ENCODE assay signal across 8 cellular contexts in genomic region chr11:46121724-46122477, GRCh38. TPM values are rescaled to one million over a fixed set of nuclear protein-coding genes. Genes with fewer than 3 reads are reported as not detected.
DNase-seq lines count a peak whose midpoint lies in the region; ATAC-seq and TF ChIP-seq lines count a peak whose summit lies in the region.

No MANE protein-coding gene starts in this region.

- H3K4me3 Mint-ChIP-seq in CD8-positive, alpha-beta memory T cell, result peak overlapping the region; percentile 85 to 98 (median 92)
- peak overlapping the region; percentile 81 for H3K4me3 Mint-ChIP-seq in activated CD8-positive, alpha-beta memory T cell treated with anti-CD3 and anti-CD28 coated beads, Interleukin-2, amount 10 ng/mL, durations not matched to agents 7 days and 5 days
- H3K4me3 Mint-ChIP-seq in endodermal cell, result peak overlapping the region; percentile 76

- peak overlapping the region; percentile 75 to 98 (median 92) for H3K27ac Mint-ChIP-seq in CD8-positive, alpha-beta memory T cell
- peak overlapping the region; percentile 93 for H3K27ac Mint-ChIP-seq in activated CD8-positive, alpha-beta memory T cell treated with anti-CD3 and anti-CD28 coated beads, Interleukin-2, amount 10 ng/mL, durations not matched to agents 7 days and 5 days
- H3K27ac Mint-ChIP-seq in endodermal cell, result peak overlapping the region; percentile 82

- POLR2A ChIA-PET in CD8-positive, alpha-beta memory T cell (lab: Charles Lee), result interaction anchor here (0.6 to 1.1 kb wide), 5 partner anchors 9 to 204 kb away, joined by 3 to 11 read pairs (median 4); partner anchors contain the start of gene PEX16

- H3K36me3 ChIP-seq in CD8-positive, alpha-beta memory T cell (ENCODE audit: insufficient read depth, low read length), result no peaks in the 10 kb centered on the region
- no peaks in the 10 kb centered on the region for H3K36me3 ChIP-seq in endodermal cell (ENCODE audit: control insufficient read depth, insufficient read depth, low read length)

- H3K27me3 ChIP-seq in CD8-positive, alpha-beta memory T cell (ENCODE audit: insufficient read depth, low read length, poor library complexity, severe bottlenecking), result no peaks in the 10 kb centered on the region
- H3K27me3 ChIP-seq in endodermal cell (ENCODE audit: control insufficient read depth, insufficient read depth, low read length, poor library complexity, severe bottlenecking), result no peaks in the 10 kb centered on the region

- 0% methylated on average over 7 to 74 of the region's 74 CpGs for WGBS in endodermal cell (ENCODE audit: insufficient coverage in 1 of 2, insufficient read length in 1 of 2), 2 experiments

- peak overlapping the region; percentile 75 for H3K9ac ChIP-seq in endodermal cell (ENCODE audit: extremely low read depth, low read length, poor library complexity, severe bottlenecking)

- H3K27me3 Mint-ChIP-seq in CD8-positive, alpha-beta memory T cell, result peaks cover 0 to 10% of the 10 kb centered on the region in 2 donors
- H3K27me3 Mint-ChIP-seq in activated CD8-positive, alpha-beta memory T cell treated with anti-CD3 and anti-CD28 coated beads, Interleukin-2, amount 10 ng/mL, durations not matched to agents 7 days and 5 days, result no peaks in the 10 kb centered on the region
- H3K27me3 Mint-ChIP-seq in endodermal cell (ENCODE audit: insufficient read depth), result no peaks in the 10 kb centered on the region

- no peaks in the 10 kb centered on the region for H3K9me3 ChIP-seq in CD8-positive, alpha-beta memory T cell (ENCODE audit: low read length)
- H3K9me3 ChIP-seq in endodermal cell (ENCODE audit: control insufficient read depth, low read length), result no peaks in the 10 kb centered on the region

- peaks cover 0 to 15% (median 0%) of the 10 kb centered on the region in 3 donors for H3K36me3 Mint-ChIP-seq in CD8-positive, alpha-beta memory T cell
- peaks cover 5% of the 10 kb centered on the region for H3K36me3 Mint-ChIP-seq in activated CD8-positive, alpha-beta memory T cell treated with anti-CD3 and anti-CD28 coated beads, Interleukin-2, amount 10 ng/mL, durations not matched to agents 7 days and 5 days
- peaks cover 4% of the 10 kb centered on the region for H3K36me3 Mint-ChIP-seq in endodermal cell (ENCODE audit: low read depth)

- peaks cover 34 to 38% (median 34%) of the 10 kb centered on the region in 3 donors for H3K4me1 Mint-ChIP-seq in CD8-positive, alpha-beta memory T cell
- peaks cover 39% of the 10 kb centered on the region for H3K4me1 Mint-ChIP-seq in activated CD8-positive, alpha-beta memory T cell treated with anti-CD3 and anti-CD28 coated beads, Interleukin-2, amount 10 ng/mL, durations not matched to agents 7 days and 5 days
- peaks cover 11% of the 10 kb centered on the region for H3K4me1 Mint-ChIP-seq in endodermal cell

- peak; percentile 35 for ATAC-seq in GM19467 (IDR thresholded peaks at IDR 0.05; ENCODE audit: unreplicated experiment)
- ATAC-seq in activated CD8-positive, alpha-beta memory T cell treated with anti-CD3 and anti-CD28 coated beads, Interleukin-2, amount 10 ng/mL, durations not matched to agents 7 days and 5 days, result peak; percentile 62

- CTCF ChIA-PET in CD8-positive, alpha-beta memory T cell (lab: Charles Lee), result no interaction called here
- CTCF ChIA-PET in activated CD8-positive, alpha-beta memory T cell treated with anti-CD3 and anti-CD28 coated beads, Interleukin-2, amount 10 ng/mL, durations not matched to agents 7 days and 5 days (lab: Charles Lee), result no interaction called here

- peak; percentile 61 to 83 (median 77) for DNase-seq in CD8-positive, alpha-beta memory T cell
- DNase-seq in HS-27A (ENCODE audit: low read depth), result peak; percentile 65
- peak; percentile 78 to 85 for DNase-seq in NOMO-1 (lab: John Stamatoyannopoulos, UW; ENCODE audit: unreplicated experiment in 2 of 2)
- DNase-seq in activated CD8-positive, alpha-beta memory T cell treated with anti-CD3 and anti-CD28 coated beads, Interleukin-2, amount 10 ng/mL, durations not matched to agents 7 days and 5 days, result peak; percentile 83
- DNase-seq in endodermal cell, result peak; percentile 89
- DNase-seq in midbrain (lab: John Stamatoyannopoulos, UW), result peak; percentile 81
- DNase-seq in stimulated activated CD8-positive, alpha-beta memory T cell treated with anti-CD3 and anti-CD28 coated beads, Interleukin-15, amount 100 ng/mL, for 48 hours (ENCODE audit: low read depth in 2 of 2), result peak; percentile 43 to 58

- H3K4me3 ChIP-seq in CD8-positive, alpha-beta memory T cell (ENCODE audit: low read length), result peak overlapping the region; percentile 52
- peak overlapping the region; percentile 95 for H3K4me3 ChIP-seq in endodermal cell (ENCODE audit: low read length)

- H3K4me1 ChIP-seq in CD8-positive, alpha-beta memory T cell (ENCODE audit: insufficient read depth, low read length), result peaks cover 21% of the 10 kb centered on the region
- no peaks in the 10 kb centered on the region for H3K4me1 ChIP-seq in endodermal cell (ENCODE audit: control insufficient read depth, insufficient read depth, low read length)

- peak overlapping the region; percentile 40 for H3K27ac ChIP-seq in CD8-positive, alpha-beta memory T cell (ENCODE audit: low read depth, low read length)
- H3K27ac ChIP-seq in endodermal cell (ENCODE audit: low read depth, low read length), result peak overlapping the region; percentile 96

- no peak for TF ChIP-seq CTCF in endodermal cell (conservative IDR thresholded peaks at IDR 0.05)

- no peaks in the 10 kb centered on the region for H3K9me3 Mint-ChIP-seq in CD8-positive, alpha-beta memory T cell
- no peaks in the 10 kb centered on the region for H3K9me3 Mint-ChIP-seq in activated CD8-positive, alpha-beta memory T cell treated with anti-CD3 and anti-CD28 coated beads, Interleukin-2, amount 10 ng/mL, durations not matched to agents 7 days and 5 days (ENCODE audit: low read depth)
- H3K9me3 Mint-ChIP-seq in endodermal cell, result no peaks in the 10 kb centered on the region

RNA-seq across cellular contexts. Expression of gene PHF21A, which starts 0.6 kb away (rescaled TPM):
- total RNA-seq in CD8-positive, alpha-beta memory T cell, result 10 to 100 TPM; 30.5 to 33.5 TPM
- polyA plus RNA-seq in CD8-positive, alpha-beta memory T cell, result 14.1 TPM
- total RNA-seq in activated CD8-positive, alpha-beta memory T cell treated with anti-CD3 and anti-CD28 coated beads, Interleukin-2, amount 10 ng/mL, durations not matched to agents 7 days and 5 days, result 10 to 100 TPM; 34.6 to 39.7 TPM
- total RNA-seq in endodermal cell, result 10 to 100 TPM; 47.2 to 53.9 TPM
- 46.3 TPM for polyA plus RNA-seq in endodermal cell (2013, experiment 1 of 2)
- 45.3 TPM for polyA plus RNA-seq in endodermal cell (2013, experiment 2 of 2)

Comparison
In these comparisons a context has a peak if more than half of its experiments do, and no peak if none do; other contexts are left out.
1. Peak in every context shown above with its lines: DNase-seq, ATAC-seq, H3K4me3 ChIP-seq and H3K27ac ChIP-seq.